ENCODE assay signal across 9 cellular contexts in the genomic region with DNA sequence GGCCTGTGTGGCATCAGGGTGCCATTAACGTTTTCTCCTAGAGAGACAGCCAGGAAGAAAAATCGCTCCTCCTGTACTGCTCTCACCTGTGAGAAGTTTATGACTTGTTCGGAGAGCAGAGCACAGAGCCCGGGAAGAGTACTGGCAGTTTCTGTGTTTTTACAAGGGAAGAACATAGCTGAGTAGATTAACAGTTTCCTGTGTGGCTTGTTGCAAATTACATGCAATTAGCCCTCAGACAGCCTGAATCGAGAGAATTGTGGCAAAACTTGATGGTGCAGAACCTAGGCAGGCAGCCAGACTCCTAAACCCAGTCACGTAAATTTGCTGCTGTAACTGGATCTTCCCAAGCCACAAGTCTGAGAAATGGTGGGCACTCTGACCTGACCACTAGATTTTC. TPM values are rescaled to one million over a fixed set of nuclear protein-coding genes. Genes with fewer than 3 reads are reported as not detected.
DNase-seq lines count a peak whose midpoint lies in the region; ATAC-seq and TF ChIP-seq lines count a peak whose summit lies in the region.
"Had no signal": no experiment of that assay in that cellular context is flagged by ENCODE, and none has a peak within 500 bp of the region (broad histone marks: within the 10 kb centered on the region; RNA-seq: fewer than 3 reads in every experiment).

No MANE protein-coding gene starts in this region.

- DNase-seq in DMS79 treated with DMSO at 0.1 percent for 48 hours (lab: John Stamatoyannopoulos, UW) = peak; percentile 80
- DNase-seq in activated B cell treated with CpG ODN at 0.5 μM for 24 hours = no peak
- no peak for DNase-seq in dedifferentiated amniotic fluid mesenchymal stem cell (ENCODE audit: extremely low spot score)
- no peak for DNase-seq in activated CD4-positive, CD25-positive, alpha-beta regulatory T cell treated with anti-CD3 and anti-CD28 coated beads, Interleukin-2, amount 50 U/mL, for 72 hours
- DNase-seq in HAP-1 (ENCODE audit: low spot score in 2 of 2) = no peak
- DNase-seq in ACHN = no peak

- 0 out of 2 replicates have a peak, but pooled peaks cover 3% of the 10 kb centered on the region for H3K27me3 ChIP-seq in HAP-1 (ENCODE audit: low read depth)

- ATAC-seq in GM19468 (IDR thresholded peaks at IDR 0.05; ENCODE audit: extremely low read depth, unreplicated experiment) = peak; percentile 51
- ATAC-seq in HG03520 (IDR thresholded peaks at IDR 0.05; ENCODE audit: unreplicated experiment) = peak; percentile 47
- ATAC-seq in activated B cell treated with CpG ODN at 0.5 μM for 24 hours (ENCODE audit: low read depth) = no peak

- in situ Hi-C loops in HAP-1 (cut with MboI; ENCODE audit: low sequenced_read_pairs) (no loop called here), ACHN (cut with HindIII; ENCODE audit: low pct_ligation_motif_present, low pct_unique_long_range_greater_than_20kb, low sequenced_read_pairs) (no loop called here)

- CTCF ChIA-PET in activated B cell treated with CpG ODN at 0.5 μM for 24 hours (lab: Charles Lee) = no interaction called here

- peaks cover 42% of the 10 kb centered on the region for H3K4me1 Mint-ChIP-seq in activated B cell treated with CpG ODN at 0.5 μM for 24 hours

- no peaks in the 10 kb centered on the region for H3K27me3 Mint-ChIP-seq in activated B cell treated with CpG ODN at 0.5 μM for 24 hours

- no peak for TF ChIP-seq CTCF in activated B cell treated with CpG ODN at 0.5 μM for 24 hours (IDR thresholded peaks at IDR 0.05)

- intact Hi-C loops in activated B cell treated with CpG ODN at 0.5 μM for 24 hours (cut with micrococcal nuclease) = no loop called here

- POLR2A ChIA-PET in activated B cell treated with CpG ODN at 0.5 μM for 24 hours (lab: Charles Lee) = interaction anchor here (0.7 kb wide), 1 partner anchor 195 kb away, joined by 3 read pairs; no protein-coding TSS in a partner anchor

- H3K4me1 ChIP-seq in HAP-1 = 0 out of 2 replicates have a peak, but pooled peaks cover 2% of the 10 kb centered on the region

- H3K27ac Mint-ChIP-seq in activated B cell treated with CpG ODN at 0.5 μM for 24 hours = peak overlapping the region; percentile 35

- H3K4me3 ChIP-seq in HAP-1 = no peak overlapping the region

- no peaks in the 10 kb centered on the region for H3K36me3 ChIP-seq in HAP-1 (replicated peaks)

- H3K9me3 ChIP-seq in HAP-1 = no peaks in the 10 kb centered on the region

- peaks cover 23% of the 10 kb centered on the region for H3K36me3 Mint-ChIP-seq in activated B cell treated with CpG ODN at 0.5 μM for 24 hours (ENCODE audit: low read depth)

- H3K9me3 Mint-ChIP-seq in activated B cell treated with CpG ODN at 0.5 μM for 24 hours = no peaks in the 10 kb centered on the region

- peak overlapping the region; percentile 38 for H3K4me3 Mint-ChIP-seq in activated B cell treated with CpG ODN at 0.5 μM for 24 hours

RNA-seq across cellular contexts. Expression of gene PRKACG, which starts 32.1 kb away (rescaled TPM):
- not detected in 2 replicates for total RNA-seq in activated B cell treated with CpG ODN at 0.5 μM for 24 hours
- total RNA-seq: epithelial cell of proximal tubule had no signal

RNA-seq across cellular contexts. Expression of gene FXN, which starts 53.7 kb away (rescaled TPM):
- total RNA-seq in activated B cell treated with CpG ODN at 0.5 μM for 24 hours = 12.7 and 17.7 TPM in 2 replicates
